In genomic region chr12:5720405-5721045, GRCh38 we compare ENCODE assay signal across 17 cellular contexts.
"Had no signal": no experiment of that assay in that cellular context is flagged by ENCODE, and none has a peak within 500 bp of the region (broad histone marks: within the 10 kb centered on the region; RNA-seq: fewer than 3 reads in every experiment).

No MANE protein-coding gene starts in this region.

- H3K4me3 ChIP-seq: hepatocyte, mucosa of descending colon, psoas muscle, sigmoid colon, suprapubic skin, tibial nerve, upper lobe of right lung, vagina had no signal

- H3K9me3 ChIP-seq: mucosa of descending colon, psoas muscle, sigmoid colon, suprapubic skin, tibial nerve, upper lobe of right lung, vagina had no signal

- H3K4me1 ChIP-seq: psoas muscle, suprapubic skin, tibial nerve, upper lobe of right lung, vagina had no signal

- H3K9me3 Mint-ChIP-seq: naive thymus-derived CD8-positive, alpha-beta T cell had no signal

- H3K4me3 Mint-ChIP-seq: naive thymus-derived CD8-positive, alpha-beta T cell had no signal

- H3K27ac ChIP-seq: hepatocyte, psoas muscle, suprapubic skin, tibial nerve, upper lobe of right lung, vagina had no signal

- H3K27me3 ChIP-seq: hepatocyte, sigmoid colon, tibial nerve, vagina had no signal

- DNase-seq: foreskin melanocyte; left colon; mammary epithelial cell; mucosa of descending colon; naive thymus-derived CD8-positive, alpha-beta T cell; occipital lobe; psoas muscle; retina; sigmoid colon; small intestine; stimulated activated CD4-positive, alpha-beta T cell treated with anti-CD3 and anti-CD28 coated beads, Interleukin-2, amount 100 ng/mL, for 48 hours; stimulated activated naive CD8-positive, alpha-beta T cell treated with anti-CD3 and anti-CD28 coated beads, Interleukin-15, Interleukin-2, amounts not matched to agents 100 U/mL and 50 U/mL, for 24 hours; upper lobe of right lung had no signal

- ATAC-seq: left colon; mucosa of descending colon; naive thymus-derived CD8-positive, alpha-beta T cell; psoas muscle; stimulated activated naive CD8-positive, alpha-beta T cell treated with anti-CD3 and anti-CD28 coated beads, Interleukin-15, Interleukin-2, amounts not matched to agents 100 U/mL and 50 U/mL, for 24 hours; upper lobe of right lung had no signal

- H3K27ac Mint-ChIP-seq: naive thymus-derived CD8-positive, alpha-beta T cell had no signal

- H3K36me3 Mint-ChIP-seq: naive thymus-derived CD8-positive, alpha-beta T cell had no signal

- H3K36me3 ChIP-seq: sigmoid colon, suprapubic skin, tibial nerve, upper lobe of right lung, vagina had no signal
